Comparison of ENCODE assay signal across 18 cellular contexts in genomic region chr10:29370612-29371092, GRCh38.
DNase-seq lines count a peak whose midpoint lies in the region; ATAC-seq and TF ChIP-seq lines count a peak whose summit lies in the region.
"Had no signal": no experiment of that assay in that cellular context is flagged by ENCODE, and none has a peak within 500 bp of the region (broad histone marks: within the 10 kb centered on the region; RNA-seq: fewer than 3 reads in every experiment).

No MANE protein-coding gene starts in this region.

- no peak overlapping the region for H3K9ac ChIP-seq in skeletal muscle satellite cell (ENCODE audit: low read depth, low read length)

- no peaks in the 10 kb centered on the region for H3K36me3 ChIP-seq in skeletal muscle satellite cell (ENCODE audit: insufficient read depth, low read length)
- H3K36me3 ChIP-seq: stomach had no signal

- H3K4me2 ChIP-seq in skeletal muscle satellite cell (ENCODE audit: low read length): peak overlapping the region; percentile 23

- H3K4me1 ChIP-seq in foreskin keratinocyte (no peaks in the 10 kb centered on the region), skeletal muscle satellite cell (ENCODE audit: control insufficient read depth, insufficient read depth, low read length) (peaks cover 8% of the 10 kb centered on the region)
- H3K4me1 ChIP-seq: stomach had no signal

- no peak for TF ChIP-seq CTCF in foreskin keratinocyte (conservative IDR thresholded peaks at IDR 0.05)

- H3K27ac ChIP-seq in foreskin keratinocyte (no peak overlapping the region), caudate nucleus (ENCODE audit: low read depth, low read length) (no peak overlapping the region)
- H3K27ac ChIP-seq: HL-60, stomach had no signal

- ATAC-seq in foreskin keratinocyte: peak; percentile 64
- ATAC-seq in GM19351 (IDR thresholded peaks at IDR 0.05; ENCODE audit: unreplicated experiment): no peak
- no peak for ATAC-seq in HG03175 (IDR thresholded peaks at IDR 0.05; ENCODE audit: unreplicated experiment)
- ATAC-seq in GM19324 (IDR thresholded peaks at IDR 0.05; ENCODE audit: low FRiP score, unreplicated experiment): no peak
- ATAC-seq: activated naive CD8-positive, alpha-beta T cell treated with anti-CD3 and anti-CD28 coated beads, Interleukin-2, amount 50 U/mL, for 24 hours; K562; naive thymus-derived CD4-positive, alpha-beta T cell had no signal

- in situ Hi-C loops in G401 (cut with HindIII; ENCODE audit: low sequenced_read_pairs): no loop called here

- H3K27me3 ChIP-seq in foreskin keratinocyte: peaks cover 26% of the 10 kb centered on the region
- peaks cover 59% of the 10 kb centered on the region for H3K27me3 ChIP-seq in skeletal muscle satellite cell (ENCODE audit: control insufficient read depth, insufficient read depth, low read length)

- no peaks in the 10 kb centered on the region for H3K9me3 ChIP-seq in skeletal muscle satellite cell (replicated peaks; ENCODE audit: low read length)
- H3K9me3 ChIP-seq: stomach had no signal

- no peak overlapping the region for H3K4me3 ChIP-seq in skeletal muscle satellite cell (ENCODE audit: low read length)
- H3K4me3 ChIP-seq: K562, stomach had no signal

- peak; percentile 66 for DNase-seq in G401 (ENCODE audit: low spot score)
- peak; percentile 50 for DNase-seq in RPMI7951 (ENCODE audit: low read depth)
- DNase-seq in foreskin keratinocyte: peak in 1 of 2 donors; percentile 35
- DNase-seq in caudate nucleus (lab: John Stamatoyannopoulos, UW): no peak
- DNase-seq: activated CD4-positive, CD25-positive, alpha-beta regulatory T cell; activated naive CD8-positive, alpha-beta T cell treated with anti-CD3 and anti-CD28 coated beads, Interleukin-2, amount 50 U/mL, for 24 hours; foreskin fibroblast; naive thymus-derived CD4-positive, alpha-beta T cell; NCI-H1105; NCI-H748 treated with DMSO at 0.1 percent for 48 hours; stomach; T-helper 1 cell had no signal

Comparison
In these comparisons a context has a peak if more than half of its experiments do, and no peak if none do; other contexts are left out.
1. DNase-seq: peak in G401 (single experiment) and RPMI7951 (single experiment); none in caudate nucleus (0 of 61).